7 cellular contexts compared by ENCODE assay signal in the genomic region with DNA sequence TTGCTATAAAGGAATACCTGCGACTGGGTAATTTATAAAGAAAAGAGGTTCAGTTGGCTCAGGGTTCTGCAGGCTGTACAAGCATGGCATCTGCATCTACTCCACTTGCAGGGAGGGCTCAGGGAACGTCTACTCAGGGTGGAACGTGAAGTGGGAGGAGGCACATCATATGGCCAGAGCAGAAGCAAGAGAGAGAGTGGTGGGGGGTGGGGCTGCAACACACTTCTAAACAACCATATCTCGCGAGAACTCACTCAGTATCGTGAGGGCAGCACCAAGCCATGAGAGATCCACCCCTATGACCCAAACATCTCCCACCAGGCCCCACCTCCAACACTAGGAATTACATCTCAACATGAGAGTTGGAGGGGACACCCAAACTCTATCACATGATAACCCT.
"Had no signal": no experiment of that assay in that cellular context is flagged by ENCODE, and none has a peak within 500 bp of the region (broad histone marks: within the 10 kb centered on the region; RNA-seq: fewer than 3 reads in every experiment).

No MANE protein-coding gene starts in this region.

- H2AFZ ChIP-seq: GM23338 had no signal

- H3K4me3 ChIP-seq: GM23338 had no signal

- H3K4me2 ChIP-seq: GM23338 had no signal

- FAIRE-seq: H1, H54, HepG2 had no signal

- H3K27ac ChIP-seq: HL-60 had no signal

- DNase-seq: H9, HCEC 1CT had no signal

- ATAC-seq: GM23338, HepG2 had no signal
